In genomic region chr17:44216674-44217073, GRCh38 we compare ENCODE assay signal across 3 cellular contexts.
A peak's percentile ranks its signal among the peaks of the same experiment; 100 is the strongest.
TF ChIP-seq lines count a peak whose summit lies in the region.

No MANE protein-coding gene starts in this region.

TF ChIP-seq in SK-N-SH, 30 proteins besides CTCF, POLR2A, EP300 and RAD21 (continues in another document):
- no peak for TF ChIP-seq GATA2 (CRISPR knock-in tag; IDR thresholded peaks at IDR 0.05)
- no peak for TF ChIP-seq ZBTB33 (IDR thresholded peaks at IDR 0.05; ENCODE audit: borderline replicate concordance, low read depth)
- no peak for TF ChIP-seq RFX5 (IDR thresholded peaks at IDR 0.05; ENCODE audit: low read length)
- no peak for TF ChIP-seq EZH2phosphoT487 (IDR thresholded peaks at IDR 0.05; ENCODE audit: borderline replicate concordance, low read depth)
- TF ChIP-seq ELF1 (IDR thresholded peaks at IDR 0.05), result no peak
- no peak for TF ChIP-seq MEF2A (IDR thresholded peaks at IDR 0.05; ENCODE audit: borderline replicate concordance, low read depth)
- TF ChIP-seq USF1 (IDR thresholded peaks at IDR 0.05; ENCODE audit: borderline replicate concordance, low read depth), result no peak
- TF ChIP-seq NRF1 (IDR thresholded peaks at IDR 0.05; ENCODE audit: low read depth, low read length), result no peak
- no peak for TF ChIP-seq PBX3 (IDR thresholded peaks at IDR 0.05)
- TF ChIP-seq IRF3 (IDR thresholded peaks at IDR 0.05; ENCODE audit: low read depth, low read length), result no peak
- TF ChIP-seq SMC3 (IDR thresholded peaks at IDR 0.05; ENCODE audit: low read depth, low read length), result no peak
- TF ChIP-seq TEAD4 (IDR thresholded peaks at IDR 0.05; ENCODE audit: borderline replicate concordance, insufficient read depth), result no peak
- no peak for TF ChIP-seq MXI1 (IDR thresholded peaks at IDR 0.05; ENCODE audit: low read depth, low read length)
- no peak for TF ChIP-seq FOSL2 (IDR thresholded peaks at IDR 0.05; ENCODE audit: borderline replicate concordance, low read depth)

TF ChIP-seq in SK-N-SH treated with all-trans-retinoic acid at 6 μM for 48 hours, 23 proteins besides CTCF, POLR2A, EP300 and RAD21:
- TF ChIP-seq TOX (CRISPR knock-in tag; IDR thresholded peaks at IDR 0.05; ENCODE audit: borderline replicate concordance) (no peak), ISL1 (CRISPR knock-in tag; IDR thresholded peaks at IDR 0.05) (no peak)

TF ChIP-seq in GM12878, 131 proteins besides CTCF, POLR2A, EP300 and RAD21:
- TF ChIP-seq PRDM15 (CRISPR knock-in tag; IDR thresholded peaks at IDR 0.05), result no peak
- no peak for TF ChIP-seq NRF1 (conservative IDR thresholded peaks at IDR 0.05; ENCODE audit: low read depth, low read length)
- no peak for TF ChIP-seq ZNF274 (IDR thresholded peaks at IDR 0.05; ENCODE audit: insufficient read depth, insufficient read length)
- TF ChIP-seq ZSCAN29 (IDR thresholded peaks at IDR 0.05), result no peak
- TF ChIP-seq SMAD5 (IDR thresholded peaks at IDR 0.05; ENCODE audit: low read depth), result no peak
- no peak for TF ChIP-seq GABPA (IDR thresholded peaks at IDR 0.05; ENCODE audit: low read depth)
- peak; percentile 54; the same call in 1 of the 2 replicates for TF ChIP-seq YY1 (IDR thresholded peaks at IDR 0.05; ENCODE audit: low read depth, low read length)
- TF ChIP-seq RAD51 (IDR thresholded peaks at IDR 0.05), result no peak
- no peak for TF ChIP-seq MTA2 (IDR thresholded peaks at IDR 0.05; ENCODE audit: low read depth)
- TF ChIP-seq ZNF217 (IDR thresholded peaks at IDR 0.05), result no peak
- TF ChIP-seq NFXL1 (IDR thresholded peaks at IDR 0.05; ENCODE audit: borderline replicate concordance), result no peak
- no peak for TF ChIP-seq ZBED1 (IDR thresholded peaks at IDR 0.05; ENCODE audit: borderline replicate concordance)
- TF ChIP-seq IRF3 (IDR thresholded peaks at IDR 0.05), result no peak
- no peak for TF ChIP-seq MYB (IDR thresholded peaks at IDR 0.05; ENCODE audit: borderline replicate concordance, low read depth, low read length)
- TF ChIP-seq PML (IDR thresholded peaks at IDR 0.05; ENCODE audit: low read length), result 0 out of 2 replicates have a peak, but pooled peaks have one; percentile 21
- TF ChIP-seq GATAD2B (conservative IDR thresholded peaks at IDR 0.05; ENCODE audit: low read depth), result no peak
